1 cellular context compared by ENCODE assay signal in the genomic region with DNA sequence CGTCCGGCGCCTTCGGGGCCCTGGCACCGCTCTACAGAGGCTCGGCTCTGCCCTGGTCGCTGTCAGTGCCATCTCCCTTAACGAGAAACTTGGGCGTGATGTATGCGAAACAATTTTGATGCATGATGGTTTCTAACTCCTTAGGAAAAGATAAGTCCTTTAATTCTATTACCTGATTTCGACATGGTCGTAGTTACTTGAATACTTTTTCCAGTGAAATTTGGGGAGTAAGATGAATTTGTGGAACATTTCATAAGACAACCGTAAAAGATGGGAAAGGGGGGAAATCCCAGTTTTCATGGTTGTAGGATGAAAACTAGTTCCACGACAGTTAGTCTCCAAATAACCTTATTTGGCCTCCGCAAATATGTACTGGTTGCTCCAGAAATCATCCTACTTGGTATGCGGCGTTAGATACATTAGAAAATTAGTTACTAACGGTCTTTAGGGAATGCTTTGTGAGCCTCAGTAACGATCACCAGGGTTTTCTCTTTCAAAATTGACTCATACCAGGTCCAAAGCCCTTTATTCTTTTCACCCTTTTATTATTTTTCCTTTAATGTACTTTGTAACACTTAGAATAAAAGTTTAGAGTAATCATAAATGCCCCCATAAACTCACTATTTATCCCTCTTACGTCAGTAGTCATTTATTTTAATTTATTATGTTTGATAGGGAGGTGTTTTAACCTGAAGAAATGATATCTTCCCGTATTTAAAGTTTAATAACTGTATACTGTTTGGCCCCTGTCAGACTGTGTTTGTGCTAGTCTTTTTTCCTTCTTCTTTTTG.
A peak's percentile ranks its signal among the peaks of the same experiment; 100 is the strongest.
TF ChIP-seq lines count a peak whose summit lies in the region.

No MANE protein-coding gene starts in this region.

TF ChIP-seq in HepG2, 621 proteins besides CTCF, POLR2A, EP300 and RAD21 (continued from another document):
- TF ChIP-seq, protein P1, sequence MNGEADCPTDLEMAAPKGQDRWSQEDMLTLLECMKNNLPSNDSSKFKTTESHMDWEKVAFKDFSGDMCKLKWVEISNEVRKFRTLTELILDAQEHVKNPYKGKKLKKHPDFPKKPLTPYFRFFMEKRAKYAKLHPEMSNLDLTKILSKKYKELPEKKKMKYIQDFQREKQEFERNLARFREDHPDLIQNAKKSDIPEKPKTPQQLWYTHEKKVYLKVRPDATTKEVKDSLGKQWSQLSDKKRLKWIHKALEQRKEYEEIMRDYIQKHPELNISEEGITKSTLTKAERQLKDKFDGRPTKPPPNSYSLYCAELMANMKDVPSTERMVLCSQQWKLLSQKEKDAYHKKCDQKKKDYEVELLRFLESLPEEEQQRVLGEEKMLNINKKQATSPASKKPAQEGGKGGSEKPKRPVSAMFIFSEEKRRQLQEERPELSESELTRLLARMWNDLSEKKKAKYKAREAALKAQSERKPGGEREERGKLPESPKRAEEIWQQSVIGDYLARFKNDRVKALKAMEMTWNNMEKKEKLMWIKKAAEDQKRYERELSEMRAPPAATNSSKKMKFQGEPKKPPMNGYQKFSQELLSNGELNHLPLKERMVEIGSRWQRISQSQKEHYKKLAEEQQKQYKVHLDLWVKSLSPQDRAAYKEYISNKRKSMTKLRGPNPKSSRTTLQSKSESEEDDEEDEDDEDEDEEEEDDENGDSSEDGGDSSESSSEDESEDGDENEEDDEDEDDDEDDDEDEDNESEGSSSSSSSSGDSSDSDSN (CRISPR knock-in tag; IDR thresholded peaks at IDR 0.05): peak; percentile 61; the same call in 1 of the 2 replicates
- no peak for TF ChIP-seq ZNF678 (CRISPR knock-in tag; IDR thresholded peaks at IDR 0.05)
- TF ChIP-seq, protein P2, sequence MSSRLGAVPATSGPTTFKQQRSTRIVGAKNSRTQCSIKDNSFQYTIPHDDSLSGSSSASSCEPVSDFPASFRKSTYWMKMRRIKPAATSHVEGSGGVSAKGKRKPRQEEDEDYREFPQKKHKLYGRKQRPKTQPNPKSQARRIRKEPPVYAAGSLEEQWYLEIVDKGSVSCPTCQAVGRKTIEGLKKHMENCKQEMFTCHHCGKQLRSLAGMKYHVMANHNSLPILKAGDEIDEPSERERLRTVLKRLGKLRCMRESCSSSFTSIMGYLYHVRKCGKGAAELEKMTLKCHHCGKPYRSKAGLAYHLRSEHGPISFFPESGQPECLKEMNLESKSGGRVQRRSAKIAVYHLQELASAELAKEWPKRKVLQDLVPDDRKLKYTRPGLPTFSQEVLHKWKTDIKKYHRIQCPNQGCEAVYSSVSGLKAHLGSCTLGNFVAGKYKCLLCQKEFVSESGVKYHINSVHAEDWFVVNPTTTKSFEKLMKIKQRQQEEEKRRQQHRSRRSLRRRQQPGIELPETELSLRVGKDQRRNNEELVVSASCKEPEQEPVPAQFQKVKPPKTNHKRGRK (CRISPR knock-in tag; IDR thresholded peaks at IDR 0.05): no peak
- TF ChIP-seq HNRNPL (IDR thresholded peaks at IDR 0.05; ENCODE audit: low read depth, low read length): no peak
- no peak for TF ChIP-seq NCOA2 (CRISPR knock-in tag; IDR thresholded peaks at IDR 0.05)
- no peak for TF ChIP-seq NFRKB (IDR thresholded peaks at IDR 0.05)
- TF ChIP-seq SP5 (CRISPR knock-in tag; IDR thresholded peaks at IDR 0.05; ENCODE audit: borderline replicate concordance, low read depth): no peak
- TF ChIP-seq, protein P3, sequence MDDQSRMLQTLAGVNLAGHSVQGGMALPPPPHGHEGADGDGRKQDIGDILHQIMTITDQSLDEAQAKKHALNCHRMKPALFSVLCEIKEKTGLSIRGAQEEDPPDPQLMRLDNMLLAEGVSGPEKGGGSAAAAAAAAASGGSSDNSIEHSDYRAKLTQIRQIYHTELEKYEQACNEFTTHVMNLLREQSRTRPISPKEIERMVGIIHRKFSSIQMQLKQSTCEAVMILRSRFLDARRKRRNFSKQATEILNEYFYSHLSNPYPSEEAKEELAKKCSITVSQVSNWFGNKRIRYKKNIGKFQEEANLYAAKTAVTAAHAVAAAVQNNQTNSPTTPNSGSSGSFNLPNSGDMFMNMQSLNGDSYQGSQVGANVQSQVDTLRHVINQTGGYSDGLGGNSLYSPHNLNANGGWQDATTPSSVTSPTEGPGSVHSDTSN (CRISPR knock-in tag; IDR thresholded peaks at IDR 0.05; ENCODE audit: borderline replicate concordance): no peak
- TF ChIP-seq SIX1 (CRISPR knock-in tag; IDR thresholded peaks at IDR 0.05; ENCODE audit: borderline replicate concordance): no peak
- TF ChIP-seq, protein P4, sequence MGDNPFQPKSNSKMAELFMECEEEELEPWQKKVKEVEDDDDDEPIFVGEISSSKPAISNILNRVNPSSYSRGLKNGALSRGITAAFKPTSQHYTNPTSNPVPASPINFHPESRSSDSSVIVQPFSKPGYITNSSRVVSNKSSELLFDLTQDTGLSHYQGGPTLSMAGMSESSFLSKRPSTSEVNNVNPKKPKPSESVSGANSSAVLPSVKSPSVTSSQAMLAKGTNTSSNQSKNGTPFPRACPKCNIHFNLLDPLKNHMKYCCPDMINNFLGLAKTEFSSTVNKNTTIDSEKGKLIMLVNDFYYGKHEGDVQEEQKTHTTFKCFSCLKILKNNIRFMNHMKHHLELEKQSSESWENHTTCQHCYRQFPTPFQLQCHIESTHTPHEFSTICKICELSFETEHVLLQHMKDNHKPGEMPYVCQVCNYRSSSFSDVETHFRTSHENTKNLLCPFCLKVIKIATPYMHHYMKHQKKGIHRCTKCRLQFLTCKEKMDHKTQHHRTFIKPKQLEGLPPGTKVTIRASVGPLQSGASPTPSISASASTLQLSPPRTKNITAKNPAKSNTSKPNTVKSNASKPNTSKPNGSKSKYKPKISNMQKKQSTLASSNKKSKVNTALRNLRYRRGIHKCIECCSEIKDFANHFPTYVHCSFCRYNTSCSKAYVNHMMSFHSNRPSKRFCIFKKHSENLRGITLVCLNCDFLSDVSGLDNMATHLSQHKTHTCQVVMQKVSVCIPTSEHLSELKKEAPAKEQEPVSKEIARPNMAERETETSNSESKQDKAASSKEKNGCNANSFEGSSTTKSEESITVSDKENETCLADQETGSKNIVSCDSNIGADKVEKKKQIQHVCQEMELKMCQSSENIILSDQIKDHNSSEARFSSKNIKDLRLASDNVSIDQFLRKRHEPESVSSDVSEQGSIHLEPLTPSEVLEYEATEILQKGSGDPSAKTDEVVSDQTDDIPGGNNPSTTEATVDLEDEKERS (CRISPR knock-in tag; IDR thresholded peaks at IDR 0.05): no peak
- TF ChIP-seq SIX4 (CRISPR knock-in tag; IDR thresholded peaks at IDR 0.05): no peak
- TF ChIP-seq, protein P5, sequence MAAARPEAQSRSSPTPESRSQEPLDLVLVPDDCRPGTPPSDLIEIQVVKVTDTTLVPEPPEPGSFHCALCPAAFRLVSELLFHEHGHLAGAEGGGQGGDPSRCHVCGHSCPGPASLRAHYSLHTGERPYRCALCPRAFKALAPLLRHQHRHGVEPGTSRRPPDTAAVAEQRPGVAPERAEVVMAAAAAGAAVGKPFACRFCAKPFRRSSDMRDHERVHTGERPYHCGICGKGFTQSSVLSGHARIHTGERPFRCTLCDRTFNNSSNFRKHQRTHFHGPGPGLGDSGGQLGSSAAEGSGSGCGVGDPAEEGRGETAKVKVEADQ (CRISPR knock-in tag; IDR thresholded peaks at IDR 0.05; ENCODE audit: borderline replicate concordance): 0 out of 2 replicates have a peak, but pooled peaks have one; percentile 6
- TF ChIP-seq ZNF773 (CRISPR knock-in tag; IDR thresholded peaks at IDR 0.05; ENCODE audit: borderline replicate concordance): no peak
- 0 out of 2 replicates have a peak, but pooled peaks have one; percentile 16 for TF ChIP-seq NKX3-1 (CRISPR knock-in tag; IDR thresholded peaks at IDR 0.05)
- no peak for TF ChIP-seq ZNF354B (CRISPR knock-in tag; IDR thresholded peaks at IDR 0.05)
- TF ChIP-seq, protein P6, sequence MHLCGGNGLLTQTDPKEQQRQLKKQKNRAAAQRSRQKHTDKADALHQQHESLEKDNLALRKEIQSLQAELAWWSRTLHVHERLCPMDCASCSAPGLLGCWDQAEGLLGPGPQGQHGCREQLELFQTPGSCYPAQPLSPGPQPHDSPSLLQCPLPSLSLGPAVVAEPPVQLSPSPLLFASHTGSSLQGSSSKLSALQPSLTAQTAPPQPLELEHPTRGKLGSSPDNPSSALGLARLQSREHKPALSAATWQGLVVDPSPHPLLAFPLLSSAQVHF (CRISPR knock-in tag; IDR thresholded peaks at IDR 0.05): no peak
- TF ChIP-seq, protein P7, sequence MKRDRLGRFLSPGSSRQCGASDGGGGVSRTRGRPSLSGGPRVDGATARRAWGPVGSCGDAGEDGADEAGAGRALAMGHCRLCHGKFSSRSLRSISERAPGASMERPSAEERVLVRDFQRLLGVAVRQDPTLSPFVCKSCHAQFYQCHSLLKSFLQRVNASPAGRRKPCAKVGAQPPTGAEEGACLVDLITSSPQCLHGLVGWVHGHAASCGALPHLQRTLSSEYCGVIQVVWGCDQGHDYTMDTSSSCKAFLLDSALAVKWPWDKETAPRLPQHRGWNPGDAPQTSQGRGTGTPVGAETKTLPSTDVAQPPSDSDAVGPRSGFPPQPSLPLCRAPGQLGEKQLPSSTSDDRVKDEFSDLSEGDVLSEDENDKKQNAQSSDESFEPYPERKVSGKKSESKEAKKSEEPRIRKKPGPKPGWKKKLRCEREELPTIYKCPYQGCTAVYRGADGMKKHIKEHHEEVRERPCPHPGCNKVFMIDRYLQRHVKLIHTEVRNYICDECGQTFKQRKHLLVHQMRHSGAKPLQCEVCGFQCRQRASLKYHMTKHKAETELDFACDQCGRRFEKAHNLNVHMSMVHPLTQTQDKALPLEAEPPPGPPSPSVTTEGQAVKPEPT (CRISPR knock-in tag; IDR thresholded peaks at IDR 0.05; ENCODE audit: low read depth): no peak
- TF ChIP-seq SP1 (IDR thresholded peaks at IDR 0.05): no peak
- no peak for TF ChIP-seq SP1 (CRISPR knock-in tag; IDR thresholded peaks at IDR 0.05)
- TF ChIP-seq PHF8 (CRISPR knock-in tag; IDR thresholded peaks at IDR 0.05): no peak
- TF ChIP-seq ZNF343 (CRISPR knock-in tag; IDR thresholded peaks at IDR 0.05): no peak
- TF ChIP-seq, protein P8, sequence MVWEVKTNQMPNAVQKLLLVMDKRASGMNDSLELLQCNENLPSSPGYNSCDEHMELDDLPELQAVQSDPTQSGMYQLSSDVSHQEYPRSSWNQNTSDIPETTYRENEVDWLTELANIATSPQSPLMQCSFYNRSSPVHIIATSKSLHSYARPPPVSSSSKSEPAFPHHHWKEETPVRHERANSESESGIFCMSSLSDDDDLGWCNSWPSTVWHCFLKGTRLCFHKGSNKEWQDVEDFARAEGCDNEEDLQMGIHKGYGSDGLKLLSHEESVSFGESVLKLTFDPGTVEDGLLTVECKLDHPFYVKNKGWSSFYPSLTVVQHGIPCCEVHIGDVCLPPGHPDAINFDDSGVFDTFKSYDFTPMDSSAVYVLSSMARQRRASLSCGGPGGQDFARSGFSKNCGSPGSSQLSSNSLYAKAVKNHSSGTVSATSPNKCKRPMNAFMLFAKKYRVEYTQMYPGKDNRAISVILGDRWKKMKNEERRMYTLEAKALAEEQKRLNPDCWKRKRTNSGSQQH (CRISPR knock-in tag; IDR thresholded peaks at IDR 0.05; ENCODE audit: low read depth): no peak
